Comparison of ENCODE assay signal across 12 cellular contexts in the genomic region with DNA sequence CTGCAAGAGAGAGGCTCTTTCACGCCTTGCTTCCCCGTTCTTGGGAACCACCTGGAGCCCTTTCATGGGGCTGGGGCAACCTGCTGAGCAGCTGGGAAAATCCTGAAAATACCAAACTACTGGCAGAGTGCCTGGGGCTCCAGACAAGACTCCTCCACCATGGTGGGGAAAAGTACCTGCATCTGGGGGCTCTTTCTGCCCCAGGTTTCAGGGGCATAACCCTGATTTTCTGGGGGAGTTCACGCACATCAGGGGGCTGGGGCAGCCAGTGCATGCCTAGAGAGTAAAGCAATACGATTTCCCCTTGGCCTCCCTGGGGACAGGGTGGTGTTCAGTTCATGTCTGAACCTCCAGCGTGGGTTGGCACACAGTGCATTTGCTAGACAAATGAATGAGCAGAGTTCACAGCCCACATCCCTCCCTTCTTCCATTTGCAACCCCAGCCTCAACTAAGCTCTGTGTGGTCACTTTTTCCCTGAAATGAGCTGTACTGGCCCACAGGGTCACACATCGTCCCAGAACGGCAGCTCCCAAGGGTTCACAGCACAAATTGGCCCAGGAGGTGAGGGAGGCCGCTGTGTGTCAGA. TPM values are rescaled to one million over a fixed set of nuclear protein-coding genes. Genes with fewer than 3 reads are reported as not detected.
A peak's percentile ranks its signal among the peaks of the same experiment; 100 is the strongest.
DNase-seq lines count a peak whose midpoint lies in the region; ATAC-seq, FAIRE-seq and TF ChIP-seq lines count a peak whose summit lies in the region.
"Had no signal": no experiment of that assay in that cellular context is flagged by ENCODE, and none has a peak within 500 bp of the region (broad histone marks: within the 10 kb centered on the region; RNA-seq: fewer than 3 reads in every experiment).

No MANE protein-coding gene starts in this region.

- DNase-seq in NCI-H2107 treated with DMSO at 0.1 percent for 48 hours (lab: John Stamatoyannopoulos, UW; ENCODE audit: unreplicated experiment) (peak; percentile 32), NCI-H2107 (lab: John Stamatoyannopoulos, UW) (no peak), GM12878 (ENCODE audit: low read depth, low spot score) (peak; percentile 70), epidermal melanocyte (ENCODE audit: insufficient read length, low spot score) (no peak), T-helper 17 cell (no peak), NK-92 (lab: John Stamatoyannopoulos, UW; ENCODE audit: unreplicated experiment) (no peak)
- DNase-seq: activated T-cell treated with anti-CD3 and anti-CD28 coated beads, Interleukin-2, amount 50 U/mL, for 4 hours had no signal

- CTCF ChIA-PET in GM12878 (lab: Yijun Ruan, JAX) = interaction anchor here (0.9 to 1.5 kb wide), 6 partner anchors 25 to 589 kb away, joined by 3 to 6 read pairs (median 4); no protein-coding TSS in a partner anchor

- TF ChIP-seq POLR2A in GM12878 (IDR thresholded peaks at IDR 0.05; ENCODE audit: low read depth, low read length) = no peak

- no peaks in the 10 kb centered on the region for H3K36me3 Mint-ChIP-seq in T-helper 17 cell (ENCODE audit: low read depth)

- intact Hi-C loops in GM12878 (cut with micrococcal nuclease; ENCODE audit: unreplicated experiment) = loop anchor here (1.0 to 2.0 kb wide), 2 partner anchors 24 to 35 kb away; no protein-coding TSS in a partner anchor

- H3K36me3 ChIP-seq in GM12878 (ENCODE audit: control insufficient read depth in 2 of 2, insufficient read depth in 2 of 2, low read length in 1 of 2) (no peaks in the 10 kb centered on the region), skeletal muscle satellite cell (ENCODE audit: insufficient read depth, low read length) (no peaks in the 10 kb centered on the region)

- H3K4me1 Mint-ChIP-seq in T-helper 17 cell = peaks cover 6% of the 10 kb centered on the region

- H3K9me3 ChIP-seq in GM12878 (replicated peaks; ENCODE audit: control insufficient read depth, insufficient read depth, low read length) = no peaks in the 10 kb centered on the region
- H3K9me3 ChIP-seq in skeletal muscle satellite cell (replicated peaks; ENCODE audit: low read length) = no peaks in the 10 kb centered on the region
- H3K9me3 ChIP-seq in T-helper 17 cell (ENCODE audit: control insufficient read depth, low read length, poor library complexity, severe bottlenecking) = no peaks in the 10 kb centered on the region

- SMC1A ChIA-PET in GM12878 (lab: Charles Lee; ENCODE audit: uncharacterized antibody, unreplicated experiment) = interaction anchor here (0.9 to 3.2 kb wide), 8 partner anchors 11 to 61 kb away, joined by 3 to 28 read pairs (median 10); no protein-coding TSS in a partner anchor

- H3K27me3 ChIP-seq in GM12878 (replicated peaks in 1 of 2; ENCODE audit: control insufficient read depth in 2 of 2, insufficient read depth in 2 of 2, low read length in 1 of 2) (no peaks in the 10 kb centered on the region), skeletal muscle satellite cell (ENCODE audit: control insufficient read depth, insufficient read depth, low read length) (peaks cover 5% of the 10 kb centered on the region)

- H3K4me1 ChIP-seq in GM12878 (ENCODE audit: control insufficient read depth, insufficient read depth, low read length) (peaks cover 12% of the 10 kb centered on the region), skeletal muscle satellite cell (ENCODE audit: control insufficient read depth, insufficient read depth, low read length) (peaks cover 20% of the 10 kb centered on the region)

- POLR2A ChIA-PET in GM12878 (lab: Charles Lee) = interaction anchor here (0.5 to 2.3 kb wide), 5 partner anchors 10 to 37 kb away, joined by 5 to 10 read pairs (median 8); no protein-coding TSS in a partner anchor

- 2% methylated on average over 8 of the region's 8 CpGs for WGBS in GM12878 (ENCODE audit: insufficient coverage, insufficient replicate concordance, low lambda C conversion rate, missing lambda C conversion rate)

- RAD21 ChIA-PET in GM12878 (lab: Charles Lee; ENCODE audit: unreplicated experiment) = interaction anchor here (0.7 to 2.8 kb wide), 11 partner anchors 8 to 590 kb away, joined by 3 to 14 read pairs (median 4); no protein-coding TSS in a partner anchor

- H3K27me3 Mint-ChIP-seq in T-helper 17 cell = no peaks in the 10 kb centered on the region

- H3K4me3 ChIP-seq in GM12878 (no peak overlapping the region), skeletal muscle satellite cell (ENCODE audit: low read length) (no peak overlapping the region)

- H4K20me1 ChIP-seq in GM12878 (ENCODE audit: control insufficient read depth, insufficient read depth) = no peaks in the 10 kb centered on the region

- no peak for TF ChIP-seq RAD21 in GM12878 (IDR thresholded peaks at IDR 0.05; ENCODE audit: insufficient read depth, low read depth, low read length)

- H2AFZ ChIP-seq in GM12878 (ENCODE audit: control insufficient read depth, low read depth, low read length) = peak overlapping the region; percentile 45
- H2AFZ ChIP-seq: parathyroid adenoma had no signal

- TF ChIP-seq CTCF in GM12878 (IDR thresholded peaks at IDR 0.05 in 2 of 3, conservative IDR thresholded peaks at IDR 0.05 in 1 of 3; ENCODE audit: control insufficient read depth in 2 of 3, extremely low read depth in 1 of 3, insufficient read depth in 1 of 3, low read depth in 3 of 3, low read length in 3 of 3) = no peak

- no peaks in the 10 kb centered on the region for H3K79me2 ChIP-seq in GM12878 (ENCODE audit: control insufficient read depth, insufficient read depth, low read length)
- H3K79me2 ChIP-seq: parathyroid adenoma had no signal

- no TSS peak for BruUV-seq in GM12878 (replicated peaks; lab: Mats Ljungman, UMichigan)

- ATAC-seq in HG02885 (IDR thresholded peaks at IDR 0.05; ENCODE audit: poor library complexity, unreplicated experiment) (peak; percentile 77), GM12878 (peak; percentile 85), T-helper 17 cell (no peak)
- ATAC-seq: activated T-cell treated with anti-CD3 and anti-CD28 coated beads, Interleukin-2, amount 50 U/mL, for 4 hours had no signal

- no peak for TF ChIP-seq EP300 in GM12878 (IDR thresholded peaks at IDR 0.05; ENCODE audit: borderline replicate concordance in 1 of 2, control insufficient read depth in 1 of 2, low read depth in 2 of 2, low read length in 2 of 2)

- FAIRE-seq in GM12878 (lab: Jason Lieb, UNC) = no peak

- H3K27ac ChIP-seq in GM12878 (ENCODE audit: control insufficient read depth, insufficient read depth) = no peak overlapping the region; the same call in 1 of the 2 replicates
- H3K27ac ChIP-seq: parathyroid adenoma had no signal

- H3K27ac Mint-ChIP-seq in T-helper 17 cell = no peak overlapping the region
- H3K27ac Mint-ChIP-seq: T-helper 1 cell treated with Interleukin-12 subunit alpha and Interleukin-12 subunit beta and Interleukin-4 antibody, amounts not matched to agents 30 μg/mL and 1 μg/mL, for 36 hours had no signal

- no peak overlapping the region for H3K4me3 Mint-ChIP-seq in T-helper 17 cell
- H3K4me3 Mint-ChIP-seq: activated T-cell treated with anti-CD3 and anti-CD28 coated beads, Interleukin-2, amount 50 U/mL, for 4 hours; T-helper 1 cell treated with Interleukin-12 subunit alpha and Interleukin-12 subunit beta and Interleukin-4 antibody, amounts not matched to agents 30 μg/mL and 1 μg/mL, for 36 hours had no signal

- in situ Hi-C loops in GM12878 (cut with MboI) = no loop called here

- H3K9ac ChIP-seq in GM12878 (ENCODE audit: control insufficient read depth, insufficient read depth, low read length) (no peak overlapping the region), skeletal muscle satellite cell (ENCODE audit: low read depth, low read length) (no peak overlapping the region)
- H3K9ac ChIP-seq: parathyroid adenoma had no signal

- H3K4me2 ChIP-seq in GM12878 (ENCODE audit: control insufficient read depth, insufficient read depth) (no peak overlapping the region), skeletal muscle satellite cell (ENCODE audit: low read length) (peak overlapping the region; percentile 17)

TF ChIP-seq in GM12878, 131 proteins besides CTCF, POLR2A, EP300 and RAD21 (continues in another document):
- TF ChIP-seq BACH1 (IDR thresholded peaks at IDR 0.05; ENCODE audit: borderline replicate concordance) = no peak

RNA-seq across cellular contexts. Expression of gene CDC42EP4, which starts 5.2 kb away (rescaled TPM):
- 31.6 and 35.8 TPM in 2 replicates for total RNA-seq in GM12878 (2013; cell fraction: nucleolus; rRNA removed)
- 2.7 and 3.1 TPM in 2 replicates for total RNA-seq in GM12878 (2014; rRNA removed)
- 0.97 and 1.3 TPM in 2 replicates for total RNA-seq in GM12878 (2014; rRNA removed; fragmentation: Illumina TruSeq; extraction: Trizol)
- 3.0 and 3.5 TPM in 2 replicates for total RNA-seq in GM12878 (2021)
- 0.71 TPM for polyA plus RNA-seq in GM12878 (2011; ENCODE audit: low read depth)
- polyA plus RNA-seq in GM12878 (2011; rRNA removed) = 5.9 and 7.1 TPM in 2 replicates
- 8.1 and 10.0 TPM in 2 replicates for polyA plus RNA-seq in GM12878 (2011; cell fraction: cytosol; rRNA removed)
- polyA plus RNA-seq in GM12878 (2011; cell fraction: nucleus; rRNA removed) = 11.7 and 13.6 TPM in 2 replicates
- 1.1 and 2.5 TPM in 2 replicates for polyA plus RNA-seq in GM12878 (2012)
- 1.4 TPM in 2 replicates for polyA plus RNA-seq in GM12878 (2014; fragmentation: Illumina TruSeq; extraction: Trizol)
- under 1 TPM; 0.05 to 0.20 TPM for polyA plus RNA-seq in GM12878 (2014; fragmentation: Nextera tagmentation; extraction: Ambion mirVana)
- 2.5 and 2.8 TPM in 2 replicates for polyA plus RNA-seq in GM12878 (2014; rRNA removed)
- 1 to 10 TPM; 3.7 to 3.8 TPM for polyA plus RNA-seq in GM12878 (2016; fragmentation: Nextera tagmentation; extraction: Ambion mirVana)
- 9.4 and 26.8 TPM in 2 replicates for polyA minus RNA-seq in GM12878 (2011; rRNA and poly(A)+ RNA removed)
- polyA minus RNA-seq in GM12878 (2011; cell fraction: cytosol; rRNA and poly(A)+ RNA removed) = 6.2 and 7.5 TPM in 2 replicates
- polyA minus RNA-seq in GM12878 (2011; cell fraction: nucleus; rRNA and poly(A)+ RNA removed) = 13.8 and 28.0 TPM in 2 replicates
- 36.2 and 40.2 TPM in 2 replicates for total RNA-seq in skeletal muscle satellite cell (2012; rRNA removed)
- total RNA-seq in T-helper 17 cell = 1 to 10 TPM; 4.0 to 4.1 TPM

RNA-seq across cellular contexts. Expression of gene CPSF4L, which starts 55.3 kb away (rescaled TPM):
- total RNA-seq in GM12878 (2013; cell fraction: nucleolus; rRNA removed) = not detected in 2 replicates
- total RNA-seq in GM12878 (2014; rRNA removed) (not detected in 2 replicates), GM12878 (2014; rRNA removed; fragmentation: Illumina TruSeq; extraction: Trizol) (not detected in 2 replicates), GM12878 (2021) (not detected in 2 replicates), T-helper 17 cell (not detected)
- polyA plus RNA-seq in GM12878 (2011; ENCODE audit: low read depth) = not detected
- polyA plus RNA-seq in GM12878 (2011; rRNA removed) (not detected in 2 replicates), GM12878 (2014; fragmentation: Illumina TruSeq; extraction: Trizol) (not detected in 2 replicates), GM12878 (2014; fragmentation: Nextera tagmentation; extraction: Ambion mirVana) (not detected), GM12878 (2014; rRNA removed) (not detected in 2 replicates), GM12878 (2016; fragmentation: Nextera tagmentation; extraction: Ambion mirVana) (not detected)
- 0.15 TPM in 1 of 2 replicates, not detected in the other for polyA plus RNA-seq in GM12878 (2011; cell fraction: cytosol; rRNA removed)
- not detected in 2 replicates for polyA plus RNA-seq in GM12878 (2011; cell fraction: nucleus; rRNA removed)
- not detected in 2 replicates for polyA plus RNA-seq in GM12878 (2012)
- polyA minus RNA-seq in GM12878 (2011; rRNA and poly(A)+ RNA removed) = not detected in 2 replicates
- polyA minus RNA-seq in GM12878 (2011; cell fraction: cytosol; rRNA and poly(A)+ RNA removed) = not detected in 2 replicates
- not detected in 2 replicates for polyA minus RNA-seq in GM12878 (2011; cell fraction: nucleus; rRNA and poly(A)+ RNA removed)
- total RNA-seq in skeletal muscle satellite cell (2012; rRNA removed) = 0.25 TPM in 1 of 2 replicates, not detected in the other
- total RNA-seq: A172; activated T-cell treated with anti-CD3 and anti-CD28 coated beads, Interleukin-2, amount 50 U/mL, for 4 hours had no signal

Comparison
In these comparisons a context has a peak if more than half of its experiments do, and no peak if none do; other contexts are left out.
1. DNase-seq: peak in NCI-H2107 treated with DMSO at 0.1 percent for 48 hours (single experiment) and GM12878 (single experiment); none in NCI-H2107 (single experiment), epidermal melanocyte (single experiment), T-helper 17 cell (0 of 3) and NK-92 (single experiment).